ENCODE assay signal across 15 cellular contexts in the genomic region with DNA sequence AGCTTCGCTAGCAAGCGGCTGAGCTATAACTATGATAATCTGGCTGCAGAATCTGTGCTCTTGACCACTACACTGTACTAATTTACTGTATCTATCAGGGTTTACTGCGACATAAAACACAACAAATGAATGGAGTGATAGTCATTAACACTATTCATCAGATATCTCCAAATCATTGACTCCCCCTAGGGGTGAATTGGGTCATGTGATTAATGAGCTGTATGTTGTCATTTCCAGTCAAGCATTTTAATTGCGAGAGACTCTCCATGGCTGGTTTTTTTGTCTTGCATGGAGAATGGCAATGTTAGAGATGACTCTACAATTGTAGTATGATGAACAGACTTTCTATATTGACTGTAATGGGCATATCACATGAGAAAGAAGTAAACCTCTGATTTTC. TPM values are rescaled to one million over a fixed set of nuclear protein-coding genes. Genes with fewer than 3 reads are reported as not detected.
DNase-seq lines count a peak whose midpoint lies in the region; ATAC-seq and TF ChIP-seq lines count a peak whose summit lies in the region.
"Had no signal": no experiment of that assay in that cellular context is flagged by ENCODE, and none has a peak within 500 bp of the region (broad histone marks: within the 10 kb centered on the region; RNA-seq: fewer than 3 reads in every experiment).

No MANE protein-coding gene starts in this region.

- no peak overlapping the region for H3K23ac ChIP-seq in neuronal stem cell (ENCODE audit: low read depth, low read length, poor library complexity)

- no peak overlapping the region for H3K4ac ChIP-seq in neuronal stem cell (ENCODE audit: low read length)

- no peak overlapping the region for H3K4me3 Mint-ChIP-seq in HFFc6
- H3K4me3 Mint-ChIP-seq: activated T-cell treated with anti-CD3 and anti-CD28 coated beads, Interleukin-2, amount 50 U/mL, for 24 hours; T-helper 17 cell had no signal

- H2BK12ac ChIP-seq in neuronal stem cell (ENCODE audit: low read length) = no peak overlapping the region

- H3K9ac ChIP-seq in neuronal stem cell (ENCODE audit: low read depth, low read length, poor library complexity) = no peak overlapping the region

- H3K9me3 Mint-ChIP-seq in HFFc6 = no peaks in the 10 kb centered on the region
- H3K9me3 Mint-ChIP-seq: activated T-cell treated with anti-CD3 and anti-CD28 coated beads, Interleukin-2, amount 50 U/mL, for 24 hours had no signal

- H2BK120ac ChIP-seq in neuronal stem cell (ENCODE audit: low read depth, low read length) = no peak overlapping the region

- intact Hi-C loops in left colon (cut with DNase I, micrococcal nuclease) = no loop called here

- H3K36me3 Mint-ChIP-seq in HFFc6 (ENCODE audit: low read depth) = 0 out of 2 replicates have a peak, but pooled peaks cover 5% of the 10 kb centered on the region

- H3K4me1 ChIP-seq in neuronal stem cell (ENCODE audit: control insufficient read depth in 2 of 2, insufficient read depth in 1 of 2, low read depth in 1 of 2, low read length in 2 of 2) = peaks cover 0 to 1% of the 10 kb centered on the region in 2 donors

- H3K18ac ChIP-seq in neuronal stem cell (ENCODE audit: low read length) = no peak overlapping the region

- H3K4me1 Mint-ChIP-seq in HFFc6 (ENCODE audit: low read depth) = peaks cover 55% of the 10 kb centered on the region

- no peaks in the 10 kb centered on the region; the same call in 1 of the 2 replicates for H3K27me3 Mint-ChIP-seq in HFFc6 (ENCODE audit: insufficient read depth)

- TF ChIP-seq CTCF in HFFc6 (IDR thresholded peaks at IDR 0.05) = peak; percentile 61

- no peak overlapping the region for H4K91ac ChIP-seq in neuronal stem cell (ENCODE audit: low read depth, low read length, poor library complexity)

- WGBS in neuronal stem cell (ENCODE audit: extremely low coverage in 2 of 2, insufficient read length in 2 of 2, insufficient replicate concordance in 1 of 2), 2 donors = no CpG with 5 or more reads among the region's 4 CpGs

- no peak overlapping the region for H3K4me3 ChIP-seq in neuronal stem cell (ENCODE audit: low read length in 2 of 2)
- H3K4me3 ChIP-seq: thoracic aorta had no signal

- H3K27ac Mint-ChIP-seq in HFFc6 = no peak overlapping the region
- H3K27ac Mint-ChIP-seq: activated T-cell treated with anti-CD3 and anti-CD28 coated beads, Interleukin-2, amount 50 U/mL, for 24 hours; T-helper 17 cell had no signal

- H2AFZ ChIP-seq in neuronal stem cell (ENCODE audit: low read length) = no peak overlapping the region

- peaks cover 0 to 4% (median 0%) of the 10 kb centered on the region in 3 experiments for H3K27me3 ChIP-seq in neuronal stem cell (ENCODE audit: control insufficient read depth in 3 of 3, insufficient read depth in 3 of 3, low read depth in 1 of 3, low read length in 3 of 3)

- H3K79me1 ChIP-seq in neuronal stem cell (ENCODE audit: low read depth, low read length) = no peaks in the 10 kb centered on the region

- no peak overlapping the region for H2BK5ac ChIP-seq in neuronal stem cell (ENCODE audit: low read length)

- H3K9me3 ChIP-seq in neuronal stem cell (replicated peaks in 1 of 2; ENCODE audit: control insufficient read depth in 2 of 2, insufficient read depth in 1 of 2, low read depth in 1 of 2, low read length in 2 of 2) = no peaks in the 10 kb centered on the region
- H3K9me3 ChIP-seq: Caco-2, thoracic aorta had no signal

- no peak overlapping the region for H4K8ac ChIP-seq in neuronal stem cell (ENCODE audit: low read depth, low read length)

- H3K14ac ChIP-seq in neuronal stem cell (ENCODE audit: low read length) = no peak overlapping the region

- H3K36me3 ChIP-seq in neuronal stem cell (replicated peaks in 1 of 2; ENCODE audit: control insufficient read depth in 2 of 2, insufficient read depth in 2 of 2, low read length in 2 of 2) = no peaks in the 10 kb centered on the region
- H3K36me3 ChIP-seq: thoracic aorta had no signal

- DNase-seq in NCI-H1105 treated with DMSO at 0.1 percent for 48 hours (lab: John Stamatoyannopoulos, UW) (peak; percentile 6), NCI-H1105 (lab: John Stamatoyannopoulos, UW) (no peak), HFFc6 (no peak), RPMI8226 (peak; percentile 30), kidney glomerular epithelial cell (lab: John Stamatoyannopoulos, UW) (peak; percentile 22), neuronal stem cell (ENCODE audit: low spot score) (no peak), left colon (no peak)
- DNase-seq: activated CD4-positive, alpha-beta T cell treated with anti-CD3 and anti-CD28 coated beads for 48 hours; activated T-cell treated with anti-CD3 and anti-CD28 coated beads, Interleukin-2, amount 50 U/mL, for 24 hours; KBM-7; T-helper 17 cell had no signal

- ATAC-seq in GM19324 (IDR thresholded peaks at IDR 0.05; ENCODE audit: low FRiP score, unreplicated experiment) (no peak), left colon (no peak)
- ATAC-seq: esophagus mucosa, T-helper 17 cell had no signal

- H3K27ac ChIP-seq in neuronal stem cell (replicated peaks; ENCODE audit: low read length) = no peak overlapping the region
- H3K27ac ChIP-seq: thoracic aorta had no signal

- no peak overlapping the region for H2AK5ac ChIP-seq in neuronal stem cell (ENCODE audit: low read depth, low read length)

- no peak overlapping the region for H2BK15ac ChIP-seq in neuronal stem cell (ENCODE audit: low read length)

- no peak overlapping the region for H3K4me2 ChIP-seq in neuronal stem cell (ENCODE audit: insufficient read depth, low read length, poor library complexity, severe bottlenecking)

RNA-seq across cellular contexts. Expression of a gene that starts 10.5 kb away (rescaled TPM):
- under 1 TPM in 4 of 6 experiments, not detected in 2; 0.05 to 0.19 (median 0.09) TPM for total RNA-seq in HFFc6 (2021; fragmentation: NEBNext Ultra II Directional; extraction: Animal tissue kit (Norgen Biotek cat#: 25700))
- polyA plus RNA-seq in neuronal stem cell (2013, experiment 1 of 2) = not detected
- polyA plus RNA-seq in neuronal stem cell (2013, experiment 2 of 2) = not detected
- total RNA-seq in left colon = 1 to 10 TPM in 1 of 2 donors, under 1 TPM in 1; 0.95 to 2.0 TPM
- total RNA-seq: Caco-2, T-helper 17 cell had no signal

RNA-seq across cellular contexts. Expression of a gene that starts 33.5 kb away (rescaled TPM):
- 10 to 100 TPM in 4 of 6 experiments, 1 to 10 TPM in 2; 6.5 to 80.1 (median 74.8) TPM for total RNA-seq in HFFc6 (2021; fragmentation: NEBNext Ultra II Directional; extraction: Animal tissue kit (Norgen Biotek cat#: 25700))
- polyA plus RNA-seq in neuronal stem cell (2013, experiment 1 of 2) = 0.03 TPM
- not detected for polyA plus RNA-seq in neuronal stem cell (2013, experiment 2 of 2)
- total RNA-seq in left colon = 10 to 100 TPM; 27.0 to 83.9 TPM

Comparison
In these comparisons a context has a peak if more than half of its experiments do, and no peak if none do; other contexts are left out.
1. DNase-seq: peak in NCI-H1105 treated with DMSO at 0.1 percent for 48 hours (single experiment), RPMI8226 (single experiment) and kidney glomerular epithelial cell (single experiment); none in NCI-H1105 (single experiment), HFFc6 (single experiment), neuronal stem cell (single experiment) and left colon (0 of 2).